In genomic region chr2:69577467-69578200, GRCh38 we compare ENCODE assay signal across 15 cellular contexts.
DNase-seq lines count a peak whose midpoint lies in the region; ATAC-seq, FAIRE-seq and TF ChIP-seq lines count a peak whose summit lies in the region.
"Had no signal": no experiment of that assay in that cellular context is flagged by ENCODE, and none has a peak within 500 bp of the region (broad histone marks: within the 10 kb centered on the region; RNA-seq: fewer than 3 reads in every experiment).

No MANE protein-coding gene starts in this region.

- no peak for ATAC-seq in stimulated activated naive CD8-positive, alpha-beta T cell treated with anti-CD3 and anti-CD28 coated beads, Interleukin-15, Interleukin-2, amounts not matched to agents 100 U/mL and 50 U/mL, for 24 hours
- ATAC-seq in HG02840 (IDR thresholded peaks at IDR 0.05; ENCODE audit: low FRiP score, unreplicated experiment): no peak
- ATAC-seq: Panc1 had no signal

- H3K36me3 ChIP-seq in mesenchymal stem cell (ENCODE audit: control insufficient read depth in 1 of 2, insufficient read depth in 2 of 2, low read depth in 1 of 2, low read length in 2 of 2): no peaks in the 10 kb centered on the region

- no peak overlapping the region for H3K4ac ChIP-seq in mesenchymal stem cell (ENCODE audit: low read depth in 1 of 2, low read length in 2 of 2)

- in situ Hi-C loops in astrocyte of the spinal cord (cut with HindIII; ENCODE audit: low sequenced_read_pairs): no loop called here

- H3K4me3 ChIP-seq in astrocyte of the spinal cord (ENCODE audit: low read depth, low read length) (no peak overlapping the region), mesenchymal stem cell (ENCODE audit: insufficient read depth in 1 of 2, low read depth in 1 of 2, low read length in 2 of 2) (no peak overlapping the region)

- no peak overlapping the region for H3K9ac ChIP-seq in mesenchymal stem cell (ENCODE audit: low read length)

- no peaks in the 10 kb centered on the region for H3K27me3 Mint-ChIP-seq in stimulated activated naive CD8-positive, alpha-beta T cell treated with anti-CD3 and anti-CD28 coated beads, Interleukin-15, Interleukin-2, amounts not matched to agents 100 ng/mL and 50 ng/mL, for 24 hours

- no peak overlapping the region for H3K27ac ChIP-seq in mesenchymal stem cell (ENCODE audit: low read length, poor library complexity, severe bottlenecking)

- H4K8ac ChIP-seq in mesenchymal stem cell (ENCODE audit: low read length): no peak overlapping the region

- peaks cover 10% of the 10 kb centered on the region for H3K36me3 Mint-ChIP-seq in stimulated activated naive CD8-positive, alpha-beta T cell treated with anti-CD3 and anti-CD28 coated beads, Interleukin-15, Interleukin-2, amounts not matched to agents 100 ng/mL and 50 ng/mL, for 24 hours (ENCODE audit: low read depth)
- H3K36me3 Mint-ChIP-seq: memory B cell had no signal

- no peak overlapping the region for H3K4me2 ChIP-seq in mesenchymal stem cell (ENCODE audit: low read length, poor library complexity, severe bottlenecking)

- H2BK15ac ChIP-seq in mesenchymal stem cell (ENCODE audit: low read depth, poor library complexity, severe bottlenecking): no peak overlapping the region

- no peaks in the 10 kb centered on the region for H3K9me3 ChIP-seq in mesenchymal stem cell (ENCODE audit: control insufficient read depth, low read length)

- H2BK5ac ChIP-seq in mesenchymal stem cell (ENCODE audit: low read depth, low read length, poor library complexity, severe bottlenecking): no peak overlapping the region

- H3K23ac ChIP-seq in mesenchymal stem cell (ENCODE audit: low read length in 2 of 2): no peak overlapping the region

- no peak overlapping the region for H4K91ac ChIP-seq in mesenchymal stem cell (ENCODE audit: low read length)

- no peak for TF ChIP-seq CTCF in astrocyte of the spinal cord (IDR thresholded peaks at IDR 0.05; ENCODE audit: low read depth, low read length)

- peaks cover 22% of the 10 kb centered on the region for H3K4me1 ChIP-seq in mesenchymal stem cell (ENCODE audit: control insufficient read depth, insufficient read depth, low read depth, low read length)

- peak overlapping the region; percentile 46 for H3K27ac Mint-ChIP-seq in stimulated activated naive CD8-positive, alpha-beta T cell treated with anti-CD3 and anti-CD28 coated beads, Interleukin-15, Interleukin-2, amounts not matched to agents 100 ng/mL and 50 ng/mL, for 24 hours
- H3K27ac Mint-ChIP-seq: activated T-helper 2 cell treated with anti-CD3 and anti-CD28 coated beads, Interferon-gamma antibody, Interleukin-2, Interleukin-4, amounts not matched to agents 10 μg/mL and 5 μg/mL and 100 μg/mL, durations not matched to agents 14 hours and 24 hours and 36 hours; memory B cell had no signal

- no peaks in the 10 kb centered on the region for H3K27me3 ChIP-seq in mesenchymal stem cell (ENCODE audit: control insufficient read depth in 1 of 2, insufficient read depth in 1 of 2, low read length in 2 of 2)

- 99% methylated on average over 3 of the region's 5 CpGs for WGBS in mesenchymal stem cell

- no peak overlapping the region for H3K14ac ChIP-seq in mesenchymal stem cell (ENCODE audit: low read length in 2 of 2)

- no peak overlapping the region for H3K18ac ChIP-seq in mesenchymal stem cell (ENCODE audit: low read depth in 1 of 2, low read length in 2 of 2)

- no peak overlapping the region for H2AFZ ChIP-seq in mesenchymal stem cell (ENCODE audit: low read depth, low read length)

- H3K4me1 Mint-ChIP-seq in stimulated activated naive CD8-positive, alpha-beta T cell treated with anti-CD3 and anti-CD28 coated beads, Interleukin-15, Interleukin-2, amounts not matched to agents 100 ng/mL and 50 ng/mL, for 24 hours (ENCODE audit: low read depth): peaks cover 82% of the 10 kb centered on the region

- no peak overlapping the region for H3K4me3 Mint-ChIP-seq in stimulated activated naive CD8-positive, alpha-beta T cell treated with anti-CD3 and anti-CD28 coated beads, Interleukin-15, Interleukin-2, amounts not matched to agents 100 ng/mL and 50 ng/mL, for 24 hours
- H3K4me3 Mint-ChIP-seq: memory B cell had no signal

- peak overlapping the region; percentile 69 for H2AK5ac ChIP-seq in mesenchymal stem cell (ENCODE audit: low read length, severe bottlenecking)

- no peak overlapping the region for H2BK120ac ChIP-seq in mesenchymal stem cell (ENCODE audit: low read depth, low read length)

- FAIRE-seq in urothelium cell line (lab: Jason Lieb, UNC): no peak
- FAIRE-seq: bronchial epithelial cell had no signal

- no peak for DNase-seq in stimulated activated naive CD8-positive, alpha-beta T cell treated with anti-CD3 and anti-CD28 coated beads, Interleukin-15, Interleukin-2, amounts not matched to agents 100 U/mL and 50 U/mL, for 24 hours
- DNase-seq in astrocyte of the spinal cord (ENCODE audit: low read depth, low spot score): peak; percentile 50
- DNase-seq in mesenchymal stem cell: no peak
- DNase-seq in urothelium cell line (ENCODE audit: low spot score): no peak
- no peak for DNase-seq in nucleus accumbens (lab: John Stamatoyannopoulos, UW)
- DNase-seq in midbrain (lab: John Stamatoyannopoulos, UW): no peak
- DNase-seq: AML-193, GOT3, NCI-H1105 had no signal

- no peak overlapping the region for H2BK12ac ChIP-seq in mesenchymal stem cell (ENCODE audit: low read length in 2 of 2)

- H3K79me1 ChIP-seq in mesenchymal stem cell (replicated peaks; ENCODE audit: low read length, poor library complexity, severe bottlenecking): peaks cover 22% of the 10 kb centered on the region

- no peaks in the 10 kb centered on the region for H3K9me3 Mint-ChIP-seq in stimulated activated naive CD8-positive, alpha-beta T cell treated with anti-CD3 and anti-CD28 coated beads, Interleukin-15, Interleukin-2, amounts not matched to agents 100 ng/mL and 50 ng/mL, for 24 hours
- H3K9me3 Mint-ChIP-seq: activated T-helper 2 cell treated with anti-CD3 and anti-CD28 coated beads, Interferon-gamma antibody, Interleukin-2, Interleukin-4, amounts not matched to agents 10 μg/mL and 5 μg/mL and 100 μg/mL, durations not matched to agents 14 hours and 24 hours and 36 hours; memory B cell had no signal
